In the genomic region with DNA sequence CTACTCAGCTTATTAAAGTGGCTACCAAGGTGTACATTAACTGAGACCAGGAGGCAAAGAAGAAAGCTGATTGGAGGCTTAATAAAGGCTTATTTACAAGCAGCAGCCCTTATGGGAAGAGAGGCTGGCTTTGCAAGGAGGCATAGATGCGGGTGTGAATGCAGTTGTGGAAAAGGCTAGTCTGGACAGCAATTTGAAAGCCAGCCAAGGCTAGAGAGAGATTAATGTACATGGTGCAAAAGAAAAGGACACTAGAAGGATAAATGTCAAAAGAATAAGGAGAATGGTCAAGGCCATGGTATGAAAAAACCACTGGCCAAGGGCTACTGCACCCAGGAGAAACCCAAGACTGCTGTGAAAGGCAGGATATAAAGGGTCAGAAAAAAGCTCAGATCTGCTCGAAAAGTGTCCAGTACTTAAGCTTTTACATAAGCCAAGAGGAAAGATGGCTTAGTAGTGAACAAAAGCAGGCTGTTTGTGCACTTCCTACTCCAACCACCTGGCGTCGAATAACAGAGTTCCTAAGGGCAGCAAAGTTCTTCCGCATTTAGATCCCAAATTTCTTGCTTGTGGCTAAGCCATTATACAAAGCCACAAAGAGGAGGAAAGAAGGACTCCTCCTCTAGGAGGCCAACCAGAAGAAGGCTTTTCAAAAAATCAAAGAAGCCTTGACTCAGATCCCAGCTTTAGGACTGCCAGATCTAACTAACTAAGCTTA, we compare ENCODE assay signal across 8 cellular contexts. TPM values are rescaled to one million over a fixed set of nuclear protein-coding genes. Genes with fewer than 3 reads are reported as not detected.
A peak's percentile ranks its signal among the peaks of the same experiment; 100 is the strongest.
DNase-seq lines count a peak whose midpoint lies in the region; ATAC-seq and TF ChIP-seq lines count a peak whose summit lies in the region.

No MANE protein-coding gene starts in this region.

- H3K9me3 ChIP-seq in CD8-positive, alpha-beta memory T cell (ENCODE audit: low read length), result no peaks in the 10 kb centered on the region
- H3K9me3 ChIP-seq in endodermal cell (ENCODE audit: control insufficient read depth, low read length), result peaks cover 24% of the 10 kb centered on the region
- H3K9me3 ChIP-seq in ovary, result no peaks in the 10 kb centered on the region

- intact Hi-C loops in ovary (cut with DNase I), result loop anchor here in 3 of 4 donors (2.0 to 10.0 kb wide), 4 partner anchors 151 to 501 kb away; a partner anchor contains a TSS

- TF ChIP-seq EP300 in ovary (IDR thresholded peaks at IDR 0.05), result no peak

- H3K9me3 Mint-ChIP-seq in CD8-positive, alpha-beta memory T cell, result peaks cover 0 to 3% (median 0%) of the 10 kb centered on the region in 5 donors
- H3K9me3 Mint-ChIP-seq in endodermal cell (peaks cover 27% of the 10 kb centered on the region), nephron progenitor cell (peaks cover 26% of the 10 kb centered on the region)

- no peaks in the 10 kb centered on the region for H3K36me3 ChIP-seq in CD8-positive, alpha-beta memory T cell (ENCODE audit: insufficient read depth, low read length)
- H3K36me3 ChIP-seq in endodermal cell (ENCODE audit: control insufficient read depth, insufficient read depth, low read length) (no peaks in the 10 kb centered on the region), ovary (no peaks in the 10 kb centered on the region)

- CTCF ChIA-PET in CD8-positive, alpha-beta memory T cell (lab: Charles Lee), result interaction anchor here (0.8 to 3.9 kb wide), 24 partner anchors 9 to 248 kb away, joined by 3 to 24 read pairs (median 4); a partner anchor contains a TSS

- peaks cover 24 to 35% (median 25%) of the 10 kb centered on the region in 3 donors for H3K4me1 Mint-ChIP-seq in CD8-positive, alpha-beta memory T cell
- H3K4me1 Mint-ChIP-seq in endodermal cell (peaks cover 14% of the 10 kb centered on the region), nephron progenitor cell (peaks cover 38% of the 10 kb centered on the region)

- no peak overlapping the region for H3K9ac ChIP-seq in endodermal cell (ENCODE audit: extremely low read depth, low read length, poor library complexity, severe bottlenecking)

- peak; percentile 59 for TF ChIP-seq CTCF in endodermal cell (conservative IDR thresholded peaks at IDR 0.05)
- TF ChIP-seq CTCF in ovary (IDR thresholded peaks at IDR 0.05), result no peak
- no peak for TF ChIP-seq CTCF in nephron progenitor cell (IDR thresholded peaks at IDR 0.05)

- POLR2A ChIA-PET in CD8-positive, alpha-beta memory T cell (lab: Charles Lee), result interaction anchor here (0.6 to 2.2 kb wide), 12 partner anchors 8 to 754 kb away, joined by 3 to 9 read pairs (median 4); a partner anchor contains a TSS

- H3K27me3 ChIP-seq in CD8-positive, alpha-beta memory T cell (ENCODE audit: insufficient read depth, low read length, poor library complexity, severe bottlenecking), result no peaks in the 10 kb centered on the region
- H3K27me3 ChIP-seq in endodermal cell (ENCODE audit: control insufficient read depth, insufficient read depth, low read length, poor library complexity, severe bottlenecking) (peaks cover 30% of the 10 kb centered on the region), ovary (no peaks in the 10 kb centered on the region)

- no peak for TF ChIP-seq POLR2A in ovary (IDR thresholded peaks at IDR 0.05)

- H3K27me3 Mint-ChIP-seq in CD8-positive, alpha-beta memory T cell, result no peaks in the 10 kb centered on the region
- H3K27me3 Mint-ChIP-seq in endodermal cell (ENCODE audit: insufficient read depth) (no peaks in the 10 kb centered on the region), nephron progenitor cell (ENCODE audit: low read depth, poor library complexity) (peaks cover 5% of the 10 kb centered on the region)

- peaks cover 67% of the 10 kb centered on the region for H3K4me1 ChIP-seq in CD8-positive, alpha-beta memory T cell (ENCODE audit: insufficient read depth, low read length)
- H3K4me1 ChIP-seq in endodermal cell (ENCODE audit: control insufficient read depth, insufficient read depth, low read length) (peaks cover 10% of the 10 kb centered on the region), ovary (ENCODE audit: insufficient read depth) (peaks cover 11% of the 10 kb centered on the region)

- H3K4me3 ChIP-seq in CD8-positive, alpha-beta memory T cell (ENCODE audit: low read length), result peak overlapping the region; percentile 97
- H3K4me3 ChIP-seq in endodermal cell (ENCODE audit: low read length), result peak overlapping the region; percentile 77
- peak overlapping the region; percentile 59 for H3K4me3 ChIP-seq in ovary

- no peak overlapping the region for H3K27ac Mint-ChIP-seq in CD8-positive, alpha-beta memory T cell
- no peak overlapping the region for H3K27ac Mint-ChIP-seq in endodermal cell
- H3K27ac Mint-ChIP-seq in nephron progenitor cell, result no peak overlapping the region

- WGBS in endodermal cell (ENCODE audit: insufficient coverage in 1 of 2, insufficient read length in 1 of 2), 2 experiments, result 67 to 75% methylated on average over 1 to 5 of the region's 5 CpGs
- WGBS in ovary, 3 donors, result 15 to 25% (median 23%) methylated on average over 5 of the region's 5 CpGs

- H3K36me3 Mint-ChIP-seq in CD8-positive, alpha-beta memory T cell, result peaks cover 21 to 26% (median 26%) of the 10 kb centered on the region in 3 donors
- H3K36me3 Mint-ChIP-seq in endodermal cell (ENCODE audit: low read depth) (peaks cover 24% of the 10 kb centered on the region), nephron progenitor cell (ENCODE audit: low read depth) (peaks cover 12% of the 10 kb centered on the region)

- DNase-seq in CD8-positive, alpha-beta memory T cell, result no peak
- DNase-seq in NCI-H1105 (lab: John Stamatoyannopoulos, UW), result peak; percentile 43
- DNase-seq in endodermal cell, result peak; percentile 45
- no peak for DNase-seq in ovary
- no peak for DNase-seq in SHP77 treated with DMSO at 0.1 percent for 48 hours (lab: John Stamatoyannopoulos, UW)
- no peak for DNase-seq in nephron progenitor cell

- peak overlapping the region; percentile 80 for H3K27ac ChIP-seq in CD8-positive, alpha-beta memory T cell (ENCODE audit: low read depth, low read length)
- H3K27ac ChIP-seq in endodermal cell (ENCODE audit: low read depth, low read length) (no peak overlapping the region), ovary (peak overlapping the region; percentile 91 to 96)

- ATAC-seq in HG02623 (IDR thresholded peaks at IDR 0.05; ENCODE audit: unreplicated experiment) (no peak), GM21576 (IDR thresholded peaks at IDR 0.05; ENCODE audit: unreplicated experiment) (no peak)

- no peak overlapping the region for H3K4me3 Mint-ChIP-seq in CD8-positive, alpha-beta memory T cell
- H3K4me3 Mint-ChIP-seq in endodermal cell, result no peak overlapping the region
- no peak overlapping the region for H3K4me3 Mint-ChIP-seq in nephron progenitor cell

RNA-seq across cellular contexts. Expression of a gene that starts 24.0 kb away (rescaled TPM):
- total RNA-seq in CD8-positive, alpha-beta memory T cell, result 100 to 1,000 TPM; 145 to 161 TPM
- polyA plus RNA-seq in CD8-positive, alpha-beta memory T cell, result 562 TPM
- total RNA-seq in endodermal cell (under 1 TPM in 1 of 2 donors, not detected in 1; 0.24 TPM), ovary (1 to 10 TPM in 2 of 7 donors, under 1 TPM in 5; 0.12 to 2.1 (median 0.35) TPM)
- not detected for polyA plus RNA-seq in endodermal cell (2013, experiment 1 of 2)
- polyA plus RNA-seq in endodermal cell (2013, experiment 2 of 2), result not detected
- 1 to 10 TPM in 1 of 2 donors, under 1 TPM in 1; 0.54 to 6.3 TPM for polyA plus RNA-seq in ovary

RNA-seq across cellular contexts. Expression of a gene that starts 43.7 kb away (rescaled TPM):
- total RNA-seq in CD8-positive, alpha-beta memory T cell, result 10 to 100 TPM; 10.7 to 16.2 TPM
- polyA plus RNA-seq in CD8-positive, alpha-beta memory T cell, result 3.4 TPM
- not detected for total RNA-seq in endodermal cell
- polyA plus RNA-seq in endodermal cell (2013, experiment 1 of 2), result not detected
- not detected for polyA plus RNA-seq in endodermal cell (2013, experiment 2 of 2)
- under 1 TPM in 1 of 7 donors, not detected in 6; 0.60 TPM for total RNA-seq in ovary
- polyA plus RNA-seq in ovary, result under 1 TPM in 1 of 2 donors, not detected in 1; 0.30 TPM

RNA-seq across cellular contexts. Expression of a gene that starts 54.5 kb away (rescaled TPM):
- 1 to 10 TPM; 3.0 to 3.2 TPM for total RNA-seq in CD8-positive, alpha-beta memory T cell
- 7.1 TPM for polyA plus RNA-seq in CD8-positive, alpha-beta memory T cell
- not detected for total RNA-seq in endodermal cell
- polyA plus RNA-seq in endodermal cell (2013, experiment 1 of 2), result not detected
- polyA plus RNA-seq in endodermal cell (2013, experiment 2 of 2), result not detected
- total RNA-seq in ovary, result under 1 TPM in 2 of 7 donors, not detected in 5; 0.58 to 0.72 TPM
- under 1 TPM; 0.19 to 0.90 TPM for polyA plus RNA-seq in ovary

RNA-seq across cellular contexts. Expression of a gene that starts 58.2 kb away (rescaled TPM):
- total RNA-seq in CD8-positive, alpha-beta memory T cell, result 10 to 100 TPM; 65.4 to 70.1 TPM
- 177 TPM for polyA plus RNA-seq in CD8-positive, alpha-beta memory T cell
- total RNA-seq in endodermal cell (1 to 10 TPM in 1 of 2 donors, under 1 TPM in 1; 0.59 to 2.2 TPM), ovary (1 to 10 TPM in 4 of 7 donors, under 1 TPM in 3; 0.33 to 1.8 (median 1.2) TPM)
- 0.89 TPM for polyA plus RNA-seq in endodermal cell (2013, experiment 1 of 2)
- 0.04 TPM for polyA plus RNA-seq in endodermal cell (2013, experiment 2 of 2)
- polyA plus RNA-seq in ovary, result 1 to 10 TPM in 1 of 2 donors, under 1 TPM in 1; 0.12 to 3.8 TPM

Comparison
In these comparisons a context has a peak if more than half of its experiments do, and no peak if none do; other contexts are left out.
1. DNase-seq: peak in NCI-H1105 (single experiment) and endodermal cell (single experiment); none in CD8-positive, alpha-beta memory T cell (0 of 5), ovary (0 of 5), SHP77 treated with DMSO at 0.1 percent for 48 hours (single experiment) and nephron progenitor cell (single experiment).
2. RNA of a gene that starts 24.0 kb away (total RNA-seq): 145 to 161 TPM in CD8-positive, alpha-beta memory T cell; 0.12 to 2.1 TPM in ovary and 0.24 TPM in endodermal cell; every median in the first group is over 10 times any median in the second.
3. RNA of a gene that starts 43.7 kb away (total RNA-seq): 10.7 to 16.2 TPM in CD8-positive, alpha-beta memory T cell; not detected in endodermal cell and 0.60 TPM in ovary; every median in the first group is over 4 times any median in the second.
4. Peak in every context shown above with its lines, with median percentiles within 50 percentile points of each other: H3K4me3 ChIP-seq.